Comparison of ENCODE assay signal across 20 cellular contexts in genomic region chr13:109971745-109972090, GRCh38.
"Had no signal": no experiment of that assay in that cellular context is flagged by ENCODE, and none has a peak within 500 bp of the region (broad histone marks: within the 10 kb centered on the region; RNA-seq: fewer than 3 reads in every experiment).

No MANE protein-coding gene starts in this region.

- H3K27me3 Mint-ChIP-seq: stimulated activated naive CD8-positive, alpha-beta T cell treated with anti-CD3 and anti-CD28 coated beads, Interleukin-15, Interleukin-2, amounts not matched to agents 100 ng/mL and 50 ng/mL, for 24 hours had no signal

- H3K9me3 ChIP-seq: prostate gland, testis had no signal

- H3K36me3 Mint-ChIP-seq: activated naive CD8-positive, alpha-beta T cell had no signal

- DNase-seq: activated CD4-positive, alpha-beta T cell treated with anti-CD3 and anti-CD28 coated beads, Interleukin-2, amount 50 U/mL, for 4 hours; activated T-cell treated with anti-CD3 and anti-CD28 coated beads for 4 hours; amniotic stem cell; caudate nucleus; glutamatergic neuron; hypothalamus; mesendoderm; naive thymus-derived CD4-positive, alpha-beta T cell; stimulated activated CD4-positive, alpha-beta T cell treated with anti-CD3 and anti-CD28 coated beads, Interleukin-12 subunit alpha, Interleukin-12 subunit beta, amount 100 ng/mL, for 4 hours; SW 1271; T-helper 2 cell; testis; WERI-Rb-1 had no signal

- H3K4me1 Mint-ChIP-seq: naive thymus-derived CD4-positive, alpha-beta T cell had no signal

- H3K27ac Mint-ChIP-seq: activated naive CD8-positive, alpha-beta T cell; naive thymus-derived CD4-positive, alpha-beta T cell; stimulated activated naive CD8-positive, alpha-beta T cell treated with anti-CD3 and anti-CD28 coated beads, Interleukin-15, Interleukin-2, amounts not matched to agents 100 ng/mL and 50 ng/mL, for 24 hours had no signal

- H3K4me3 Mint-ChIP-seq: activated naive CD8-positive, alpha-beta T cell; naive thymus-derived CD4-positive, alpha-beta T cell; stimulated activated naive CD8-positive, alpha-beta T cell treated with anti-CD3 and anti-CD28 coated beads, Interleukin-15, Interleukin-2, amounts not matched to agents 100 ng/mL and 50 ng/mL, for 24 hours had no signal

- H3K4me1 ChIP-seq: prostate gland, testis, upper lobe of left lung had no signal

- FAIRE-seq: colon, endometrium had no signal

- H3K27ac ChIP-seq: prostate gland, right atrium auricular region, testis, upper lobe of left lung, WERI-Rb-1 had no signal

- H3K4me3 ChIP-seq: prostate gland, right atrium auricular region, testis, upper lobe of left lung had no signal

- H3K27me3 ChIP-seq: right atrium auricular region, testis, upper lobe of left lung had no signal

- H3K36me3 ChIP-seq: prostate gland, right atrium auricular region, upper lobe of left lung, WERI-Rb-1 had no signal
